33 cellular contexts compared by ENCODE assay signal in genomic region chr10:717458-717857, GRCh38.
"Had no signal": no experiment of that assay in that cellular context is flagged by ENCODE, and none has a peak within 500 bp of the region (broad histone marks: within the 10 kb centered on the region; RNA-seq: fewer than 3 reads in every experiment).

No MANE protein-coding gene starts in this region.

- H3K27ac ChIP-seq: ascending aorta, cardiac muscle cell, WERI-Rb-1 had no signal

- DNase-seq: activated CD4-positive, alpha-beta memory T cell treated with anti-CD3 and anti-CD28 coated beads, Interleukin-2, amount 10 ng/mL, durations not matched to agents 7 days and 5 days; activated CD4-positive, alpha-beta T cell treated with anti-CD3 and anti-CD28 coated beads for 1 hour; activated CD4-positive, alpha-beta T cell treated with anti-CD3 and anti-CD28 coated beads for 36 hours; activated CD4-positive, alpha-beta T cell treated with anti-CD3 and anti-CD28 coated beads for 48 hours; activated CD4-positive, alpha-beta T cell treated with anti-CD3 and anti-CD28 coated beads, Interleukin-2, amount 10 ng/mL, durations not matched to agents 7 days and 5 days; activated CD4-positive, alpha-beta T cell treated with anti-CD3 and anti-CD28 coated beads, Interleukin-2, amount 50 U/mL, for 48 hours; activated CD8-positive, alpha-beta memory T cell treated with anti-CD3 and anti-CD28 coated beads for 24 hours; activated CD8-positive, alpha-beta memory T cell treated with anti-CD3 and anti-CD28 coated beads, Interleukin-2, amount 10 ng/mL, durations not matched to agents 7 days and 5 days; activated CD8-positive, alpha-beta memory T cell treated with anti-CD3 and anti-CD28 coated beads, Interleukin-2, amount 50 U/mL, for 48 hours; activated CD8-positive, alpha-beta T cell treated with anti-CD3 and anti-CD28 coated beads, Interleukin-2, amount 10 ng/mL, durations not matched to agents 7 days and 5 days; activated effector memory CD4-positive, alpha-beta T cell treated with Interleukin-2 at 50 U/mL for 16 hours; activated gamma-delta T cell; activated naive CD4-positive, alpha-beta T cell treated with anti-CD3 and anti-CD28 coated beads, Interleukin-2, amount 10 ng/mL, durations not matched to agents 7 days and 5 days; activated naive CD4-positive, alpha-beta T cell treated with Interleukin-2 at 50 U/mL for 16 hours; activated naive CD8-positive, alpha-beta T cell treated with anti-CD3 and anti-CD28 coated beads, Interleukin-2, amount 10 ng/mL, durations not matched to agents 7 days and 5 days; activated naive CD8-positive, alpha-beta T cell treated with anti-CD3 and anti-CD28 coated beads, Interleukin-2, amount 50 U/mL, for 24 hours; activated T-cell treated with anti-CD3 and anti-CD28 coated beads, Interleukin-2, amount 50 U/mL, for 24 hours; activated T-cell treated with anti-CD3 and anti-CD28 coated beads, Interleukin-2, amount 50 U/mL, for 48 hours; cerebellar nuclear complex; T-cell; T-helper 2 cell; T-helper 9 cell; WERI-Rb-1 had no signal

- H3K27ac Mint-ChIP-seq: activated CD4-positive, alpha-beta memory T cell treated with anti-CD3 and anti-CD28 coated beads, Interleukin-2, amount 10 ng/mL, durations not matched to agents 7 days and 5 days; activated CD4-positive, alpha-beta T cell treated with anti-CD3 and anti-CD28 coated beads for 36 hours; activated CD4-positive, alpha-beta T cell treated with anti-CD3 and anti-CD28 coated beads, Interleukin-2, amount 10 ng/mL, durations not matched to agents 7 days and 5 days; activated CD8-positive, alpha-beta memory T cell treated with anti-CD3 and anti-CD28 coated beads, Interleukin-2, amount 10 ng/mL, durations not matched to agents 7 days and 5 days; activated CD8-positive, alpha-beta T cell treated with anti-CD3 and anti-CD28 coated beads, Interleukin-2, amount 10 ng/mL, durations not matched to agents 7 days and 5 days; activated naive CD4-positive, alpha-beta T cell treated with anti-CD3 and anti-CD28 coated beads, Interleukin-2, amount 10 ng/mL, durations not matched to agents 7 days and 5 days; activated naive CD4-positive, alpha-beta T cell treated with anti-CD3 and anti-CD28 coated beads, Interleukin-2, amount 50 U/mL, for 24 hours; activated naive CD8-positive, alpha-beta T cell; activated naive CD8-positive, alpha-beta T cell treated with anti-CD3 and anti-CD28 coated beads, Interleukin-2, amount 10 ng/mL, durations not matched to agents 7 days and 5 days; activated naive CD8-positive, alpha-beta T cell treated with anti-CD3 and anti-CD28 coated beads, Interleukin-2, amount 50 U/mL, for 24 hours; activated T-cell treated with anti-CD3 and anti-CD28 coated beads, Interleukin-2, amount 50 U/mL, for 24 hours; activated T-helper 2 cell treated with anti-CD3 and anti-CD28 coated beads, Interferon-gamma antibody, Interleukin-2, Interleukin-4, amounts not matched to agents 10 μg/mL and 5 μg/mL and 100 μg/mL, durations not matched to agents 14 hours and 24 hours and 36 hours; brain; T-cell; T-helper 2 cell treated with Interferon-gamma antibody and Interleukin-4, amounts not matched to agents 5 μg/mL and 100 μg/mL, for 36 hours; WTC11 had no signal

- H3K4me1 Mint-ChIP-seq: activated CD4-positive, alpha-beta memory T cell treated with anti-CD3 and anti-CD28 coated beads, Interleukin-2, amount 10 ng/mL, durations not matched to agents 7 days and 5 days; activated CD4-positive, alpha-beta T cell treated with anti-CD3 and anti-CD28 coated beads for 36 hours; activated CD4-positive, alpha-beta T cell treated with anti-CD3 and anti-CD28 coated beads, Interleukin-2, amount 10 ng/mL, durations not matched to agents 7 days and 5 days; activated CD8-positive, alpha-beta memory T cell treated with anti-CD3 and anti-CD28 coated beads, Interleukin-2, amount 10 ng/mL, durations not matched to agents 7 days and 5 days; activated naive CD4-positive, alpha-beta T cell treated with anti-CD3 and anti-CD28 coated beads, Interleukin-2, amount 10 ng/mL, durations not matched to agents 7 days and 5 days; activated naive CD4-positive, alpha-beta T cell treated with anti-CD3 and anti-CD28 coated beads, Interleukin-2, amount 50 U/mL, for 24 hours; activated naive CD8-positive, alpha-beta T cell treated with anti-CD3 and anti-CD28 coated beads, Interleukin-2, amount 10 ng/mL, durations not matched to agents 7 days and 5 days; activated naive CD8-positive, alpha-beta T cell treated with anti-CD3 and anti-CD28 coated beads, Interleukin-2, amount 50 U/mL, for 24 hours; brain; central memory CD8-positive, alpha-beta T cell; T-cell; WTC11 had no signal

- H3K4me3 ChIP-seq: ascending aorta, cardiac muscle cell had no signal

- H3K27me3 Mint-ChIP-seq: activated CD4-positive, alpha-beta T cell treated with anti-CD3 and anti-CD28 coated beads, Interleukin-2, amount 10 ng/mL, durations not matched to agents 7 days and 5 days; activated naive CD4-positive, alpha-beta T cell treated with anti-CD3 and anti-CD28 coated beads, Interleukin-2, amount 10 ng/mL, durations not matched to agents 7 days and 5 days; activated naive CD8-positive, alpha-beta T cell treated with anti-CD3 and anti-CD28 coated beads, Interleukin-2, amount 50 U/mL, for 24 hours had no signal

- H3K9me3 Mint-ChIP-seq: activated naive CD8-positive, alpha-beta T cell treated with anti-CD3 and anti-CD28 coated beads, Interleukin-2, amount 50 U/mL, for 24 hours; T-helper 2 cell treated with Interferon-gamma antibody and Interleukin-4, amounts not matched to agents 5 μg/mL and 100 μg/mL, for 36 hours had no signal

- H3K4me3 Mint-ChIP-seq: activated CD4-positive, alpha-beta memory T cell treated with anti-CD3 and anti-CD28 coated beads, Interleukin-2, amount 10 ng/mL, durations not matched to agents 7 days and 5 days; activated CD4-positive, alpha-beta T cell treated with anti-CD3 and anti-CD28 coated beads for 36 hours; activated CD4-positive, alpha-beta T cell treated with anti-CD3 and anti-CD28 coated beads, Interleukin-2, amount 10 ng/mL, durations not matched to agents 7 days and 5 days; activated CD8-positive, alpha-beta memory T cell treated with anti-CD3 and anti-CD28 coated beads, Interleukin-2, amount 10 ng/mL, durations not matched to agents 7 days and 5 days; activated CD8-positive, alpha-beta T cell treated with anti-CD3 and anti-CD28 coated beads, Interleukin-2, amount 10 ng/mL, durations not matched to agents 7 days and 5 days; activated naive CD4-positive, alpha-beta T cell treated with anti-CD3 and anti-CD28 coated beads, Interleukin-2, amount 10 ng/mL, durations not matched to agents 7 days and 5 days; activated naive CD4-positive, alpha-beta T cell treated with anti-CD3 and anti-CD28 coated beads, Interleukin-2, amount 50 U/mL, for 24 hours; activated naive CD8-positive, alpha-beta T cell; activated naive CD8-positive, alpha-beta T cell treated with anti-CD3 and anti-CD28 coated beads, Interleukin-2, amount 10 ng/mL, durations not matched to agents 7 days and 5 days; activated naive CD8-positive, alpha-beta T cell treated with anti-CD3 and anti-CD28 coated beads, Interleukin-2, amount 50 U/mL, for 24 hours; activated T-cell treated with anti-CD3 and anti-CD28 coated beads, Interleukin-2, amount 50 U/mL, for 24 hours; brain; central memory CD8-positive, alpha-beta T cell; T-cell; T-helper 2 cell treated with Interferon-gamma antibody and Interleukin-4, amounts not matched to agents 5 μg/mL and 100 μg/mL, for 36 hours; WTC11 had no signal

- H3K36me3 ChIP-seq: ascending aorta, cardiac muscle cell, WERI-Rb-1 had no signal

- H3K4me1 ChIP-seq: ascending aorta had no signal

- ATAC-seq: activated CD4-positive, alpha-beta T cell treated with anti-CD3 and anti-CD28 coated beads for 36 hours; activated CD4-positive, CD25-positive, alpha-beta regulatory T cell treated with anti-CD3 and anti-CD28 coated beads, Interleukin-2, amount 50 U/mL, for 24 hours; activated CD8-positive, alpha-beta memory T cell treated with anti-CD3 and anti-CD28 coated beads, Interleukin-2, amount 10 ng/mL, durations not matched to agents 7 days and 5 days; activated CD8-positive, alpha-beta T cell treated with anti-CD3 and anti-CD28 coated beads, Interleukin-2, amount 10 ng/mL, durations not matched to agents 7 days and 5 days; activated naive CD8-positive, alpha-beta T cell treated with anti-CD3 and anti-CD28 coated beads, Interleukin-2, amount 50 U/mL, for 24 hours; T-cell; WTC11 had no signal

- H3K36me3 Mint-ChIP-seq: activated CD8-positive, alpha-beta memory T cell treated with anti-CD3 and anti-CD28 coated beads, Interleukin-2, amount 10 ng/mL, durations not matched to agents 7 days and 5 days; activated naive CD4-positive, alpha-beta T cell treated with anti-CD3 and anti-CD28 coated beads, Interleukin-2, amount 10 ng/mL, durations not matched to agents 7 days and 5 days; activated naive CD8-positive, alpha-beta T cell treated with anti-CD3 and anti-CD28 coated beads, Interleukin-2, amount 10 ng/mL, durations not matched to agents 7 days and 5 days; brain; T-cell had no signal

- H3K27me3 ChIP-seq: ascending aorta, cardiac muscle cell had no signal
